ENCODE assay signal across 8 cellular contexts in genomic region chr6:13454286-13455221, GRCh38. TPM values are rescaled to one million over a fixed set of nuclear protein-coding genes. Genes with fewer than 3 reads are reported as not detected.
DNase-seq lines count a peak whose midpoint lies in the region; ATAC-seq and TF ChIP-seq lines count a peak whose summit lies in the region.

No MANE protein-coding gene starts in this region.

- peak overlapping the region; percentile 89 for H3K27ac Mint-ChIP-seq in T-helper 2 cell treated with Interferon-gamma antibody and Interleukin-4, amounts not matched to agents 5 μg/mL and 100 μg/mL, for 36 hours
- H3K27ac Mint-ChIP-seq in type B pancreatic cell: no peak overlapping the region

- no peaks in the 10 kb centered on the region for H3K9me3 Mint-ChIP-seq in T-helper 2 cell treated with Interferon-gamma antibody and Interleukin-4, amounts not matched to agents 5 μg/mL and 100 μg/mL, for 36 hours
- H3K9me3 Mint-ChIP-seq in type B pancreatic cell: no peaks in the 10 kb centered on the region

- ATAC-seq in HG02840 (IDR thresholded peaks at IDR 0.05; ENCODE audit: low FRiP score, unreplicated experiment): peak; percentile 50

- in situ Hi-C loops in astrocyte of the spinal cord (cut with HindIII; ENCODE audit: low sequenced_read_pairs): no loop called here

- DNase-seq in EH (ENCODE audit: low read depth) (peak; percentile 30), astrocyte of the spinal cord (ENCODE audit: low read depth, low spot score) (peak; percentile 13), left kidney (ENCODE audit: low read depth, low spot score) (peak; percentile 65), type B pancreatic cell (ENCODE audit: extremely low spot score, unreplicated experiment) (no peak), NCI-H226 (no peak)
- DNase-seq in T-helper 2 cell treated with Interferon-gamma antibody and Interleukin-4, amounts not matched to agents 5 μg/mL and 100 μg/mL, for 36 hours (ENCODE audit: low spot score): peak; percentile 85
- DNase-seq in stimulated activated CD4-positive, alpha-beta T cell treated with anti-CD3 and anti-CD28 coated beads, TNF-alpha, amount 100 ng/mL, for 4 hours (ENCODE audit: low read depth in 3 of 3): peak; percentile 51 to 80 (median 79)

- no peaks in the 10 kb centered on the region for H3K27me3 Mint-ChIP-seq in T-helper 2 cell treated with Interferon-gamma antibody and Interleukin-4, amounts not matched to agents 5 μg/mL and 100 μg/mL, for 36 hours (ENCODE audit: low read depth)
- H3K27me3 Mint-ChIP-seq in type B pancreatic cell: no peaks in the 10 kb centered on the region

- peak overlapping the region; percentile 76 for H3K4me3 Mint-ChIP-seq in T-helper 2 cell treated with Interferon-gamma antibody and Interleukin-4, amounts not matched to agents 5 μg/mL and 100 μg/mL, for 36 hours
- no peak overlapping the region for H3K4me3 Mint-ChIP-seq in type B pancreatic cell

- H3K36me3 Mint-ChIP-seq in T-helper 2 cell treated with Interferon-gamma antibody and Interleukin-4, amounts not matched to agents 5 μg/mL and 100 μg/mL, for 36 hours (ENCODE audit: low read depth): no peaks in the 10 kb centered on the region
- H3K36me3 Mint-ChIP-seq in type B pancreatic cell: no peaks in the 10 kb centered on the region

- TF ChIP-seq CTCF in astrocyte of the spinal cord (IDR thresholded peaks at IDR 0.05; ENCODE audit: low read depth, low read length) (no peak), type B pancreatic cell (conservative IDR thresholded peaks at IDR 0.05) (no peak)

- H3K4me1 Mint-ChIP-seq in T-helper 2 cell treated with Interferon-gamma antibody and Interleukin-4, amounts not matched to agents 5 μg/mL and 100 μg/mL, for 36 hours (ENCODE audit: low read depth): peaks cover 44% of the 10 kb centered on the region
- peaks cover 9% of the 10 kb centered on the region for H3K4me1 Mint-ChIP-seq in type B pancreatic cell (ENCODE audit: unreplicated experiment)

- H3K4me3 ChIP-seq in astrocyte of the spinal cord (ENCODE audit: low read depth, low read length): no peak overlapping the region

RNA-seq across cellular contexts. Expression of gene GFOD1, which starts 32.8 kb away (rescaled TPM):
- total RNA-seq in type B pancreatic cell (ENCODE audit: low replicate concordance): 4.1 and 4.8 TPM in 2 replicates

Comparison
In these comparisons a context has a peak if more than half of its experiments do, and no peak if none do; other contexts are left out.
1. DNase-seq: peak in EH (single experiment), T-helper 2 cell treated with Interferon-gamma antibody and Interleukin-4, amounts not matched to agents 5 μg/mL and 100 μg/mL, for 36 hours (single experiment), astrocyte of the spinal cord (single experiment), left kidney (single experiment) and stimulated activated CD4-positive, alpha-beta T cell treated with anti-CD3 and anti-CD28 coated beads, TNF-alpha, amount 100 ng/mL, for 4 hours (3 of 3); none in type B pancreatic cell (single experiment) and NCI-H226 (single experiment).